ENCODE assay signal across 15 cellular contexts in genomic region chr6:84825461-84825860, GRCh38.
DNase-seq lines count a peak whose midpoint lies in the region; ATAC-seq and TF ChIP-seq lines count a peak whose summit lies in the region.
"Had no signal": no experiment of that assay in that cellular context is flagged by ENCODE, and none has a peak within 500 bp of the region (broad histone marks: within the 10 kb centered on the region; RNA-seq: fewer than 3 reads in every experiment).

No MANE protein-coding gene starts in this region.

- no peaks in the 10 kb centered on the region for H3K36me3 Mint-ChIP-seq in activated naive CD8-positive, alpha-beta T cell treated with anti-CD3 and anti-CD28 coated beads for 36 hours

- no peaks in the 10 kb centered on the region for H3K27me3 ChIP-seq in brain microvascular endothelial cell (replicated peaks)
- H3K27me3 ChIP-seq: BLaER1 treated with 17β-estradiol and CSF1 and Interleukin-3, amounts not matched to agents 10 nM and 100 nM had no signal

- no peaks in the 10 kb centered on the region for H3K36me3 ChIP-seq in brain microvascular endothelial cell (replicated peaks)
- H3K36me3 ChIP-seq: BLaER1 treated with 17β-estradiol and CSF1 and Interleukin-3, amounts not matched to agents 10 nM and 100 nM had no signal

- H3K4me3 Mint-ChIP-seq in activated naive CD8-positive, alpha-beta T cell treated with anti-CD3 and anti-CD28 coated beads for 36 hours: no peak overlapping the region
- no peak overlapping the region for H3K4me3 Mint-ChIP-seq in stimulated activated naive CD8-positive, alpha-beta T cell treated with anti-CD3 and anti-CD28 coated beads, Interleukin-15, amount 100 ng/mL, for 72 hours
- H3K4me3 Mint-ChIP-seq: activated CD4-positive, alpha-beta T cell treated with anti-CD3 and anti-CD28 coated beads, Interleukin-2, amount 10 ng/mL, durations not matched to agents 24 days and 14 days had no signal

- DNase-seq in ACHN (peak; percentile 8), LHCN-M2 (ENCODE audit: low read depth) (peak; percentile 72), brain microvascular endothelial cell (peak; percentile 93), iris pigment epithelial cell (ENCODE audit: low read depth) (peak; percentile 81), medulla oblongata (ENCODE audit: extremely low spot score) (no peak)
- no peak for DNase-seq in activated naive CD8-positive, alpha-beta T cell treated with anti-CD3 and anti-CD28 coated beads for 36 hours
- DNase-seq in stimulated activated naive CD8-positive, alpha-beta T cell treated with anti-CD3 and anti-CD28 coated beads, Interleukin-15, amount 100 ng/mL, for 72 hours: no peak
- DNase-seq: activated CD4-positive, alpha-beta T cell treated with anti-CD3 and anti-CD28 coated beads, Interleukin-2, amount 10 ng/mL, durations not matched to agents 24 days and 14 days; aorta; DMS79 treated with DMSO at 0.1 percent for 48 hours; mesendoderm; posterior cingulate gyrus; stimulated activated CD8-positive, alpha-beta memory T cell treated with anti-CD3 and anti-CD28 coated beads, Interleukin-4, amount 100 ng/mL, for 48 hours had no signal

- no peak overlapping the region for H3K27ac Mint-ChIP-seq in activated naive CD8-positive, alpha-beta T cell treated with anti-CD3 and anti-CD28 coated beads for 36 hours
- no peak overlapping the region for H3K27ac Mint-ChIP-seq in stimulated activated naive CD8-positive, alpha-beta T cell treated with anti-CD3 and anti-CD28 coated beads, Interleukin-15, amount 100 ng/mL, for 72 hours
- H3K27ac Mint-ChIP-seq: activated CD4-positive, alpha-beta T cell treated with anti-CD3 and anti-CD28 coated beads, Interleukin-2, amount 10 ng/mL, durations not matched to agents 24 days and 14 days had no signal

- peak overlapping the region; percentile 64 for H3K27ac ChIP-seq in brain microvascular endothelial cell
- H3K27ac ChIP-seq: BLaER1 treated with 17β-estradiol and CSF1 and Interleukin-3, amounts not matched to agents 10 nM and 100 nM had no signal

- H3K27me3 Mint-ChIP-seq in activated naive CD8-positive, alpha-beta T cell treated with anti-CD3 and anti-CD28 coated beads for 36 hours: no peaks in the 10 kb centered on the region
- H3K27me3 Mint-ChIP-seq in stimulated activated naive CD8-positive, alpha-beta T cell treated with anti-CD3 and anti-CD28 coated beads, Interleukin-15, amount 100 ng/mL, for 72 hours: no peaks in the 10 kb centered on the region
- H3K27me3 Mint-ChIP-seq: activated CD4-positive, alpha-beta T cell treated with anti-CD3 and anti-CD28 coated beads, Interleukin-2, amount 10 ng/mL, durations not matched to agents 24 days and 14 days had no signal

- H3K4me1 Mint-ChIP-seq in activated naive CD8-positive, alpha-beta T cell treated with anti-CD3 and anti-CD28 coated beads for 36 hours: no peaks in the 10 kb centered on the region
- H3K4me1 Mint-ChIP-seq in stimulated activated naive CD8-positive, alpha-beta T cell treated with anti-CD3 and anti-CD28 coated beads, Interleukin-15, amount 100 ng/mL, for 72 hours: no peaks in the 10 kb centered on the region
- H3K4me1 Mint-ChIP-seq: activated CD4-positive, alpha-beta T cell treated with anti-CD3 and anti-CD28 coated beads, Interleukin-2, amount 10 ng/mL, durations not matched to agents 24 days and 14 days had no signal

- in situ Hi-C loops in ACHN (cut with HindIII; ENCODE audit: low pct_ligation_motif_present, low pct_unique_long_range_greater_than_20kb, low sequenced_read_pairs) (no loop called here), brain microvascular endothelial cell (cut with HindIII; ENCODE audit: low pct_ligation_motif_present, low sequenced_read_pairs) (no loop called here)

- no peak for TF ChIP-seq CTCF in brain microvascular endothelial cell (IDR thresholded peaks at IDR 0.05; ENCODE audit: low read depth, low read length, missing control alignments)

- peaks cover 16% of the 10 kb centered on the region for H3K9me3 Mint-ChIP-seq in activated naive CD8-positive, alpha-beta T cell treated with anti-CD3 and anti-CD28 coated beads for 36 hours
- peaks cover 9 to 18% of the 10 kb centered on the region in 2 donors for H3K9me3 Mint-ChIP-seq in stimulated activated naive CD8-positive, alpha-beta T cell treated with anti-CD3 and anti-CD28 coated beads, Interleukin-15, amount 100 ng/mL, for 72 hours

- H3K4me3 ChIP-seq in brain microvascular endothelial cell (ENCODE audit: low read depth, low read length): no peak overlapping the region
- H3K4me3 ChIP-seq: BLaER1 treated with 17β-estradiol and CSF1 and Interleukin-3, amounts not matched to agents 10 nM and 100 nM had no signal

- no peak for ATAC-seq in stimulated activated naive CD8-positive, alpha-beta T cell treated with anti-CD3 and anti-CD28 coated beads, Interleukin-15, amount 100 ng/mL, for 72 hours
- ATAC-seq in HG02973 (IDR thresholded peaks at IDR 0.05; ENCODE audit: unreplicated experiment): no peak

Comparison
In these comparisons a context has a peak if more than half of its experiments do, and no peak if none do; other contexts are left out.
1. DNase-seq: peak in ACHN (single experiment), LHCN-M2 (single experiment), brain microvascular endothelial cell (single experiment) and iris pigment epithelial cell (single experiment); none in medulla oblongata (single experiment), activated naive CD8-positive, alpha-beta T cell treated with anti-CD3 and anti-CD28 coated beads for 36 hours (single experiment) and stimulated activated naive CD8-positive, alpha-beta T cell treated with anti-CD3 and anti-CD28 coated beads, Interleukin-15, amount 100 ng/mL, for 72 hours (0 of 2).